Comparison of ENCODE assay signal across 8 cellular contexts in genomic region chr1:153534933-153535663, GRCh38. TPM values are rescaled to one million over a fixed set of nuclear protein-coding genes. Genes with fewer than 3 reads are reported as not detected.
A peak's percentile ranks its signal among the peaks of the same experiment; 100 is the strongest.
DNase-seq lines count a peak whose midpoint lies in the region; ATAC-seq and TF ChIP-seq lines count a peak whose summit lies in the region.

No MANE protein-coding gene starts in this region.

- BruUV-seq in Caco-2 (replicated peaks; lab: Mats Ljungman, UMichigan), result TSS peak; percentile 79

- peak; percentile 40 to 50 for ATAC-seq in activated naive CD4-positive, alpha-beta T cell treated with anti-CD3 and anti-CD28 coated beads, Interleukin-2, amount 50 U/mL, for 72 hours
- peak; percentile 31 to 54 (median 42) for ATAC-seq in psoas muscle

- H3K36me3 ChIP-seq in Caco-2 (ENCODE audit: control insufficient read depth, insufficient read depth, low read length), result no peaks in the 10 kb centered on the region; the same call in 1 of the 2 replicates
- H3K36me3 ChIP-seq in psoas muscle (ENCODE audit: insufficient read depth in 1 of 2, low read depth in 1 of 2), result no peaks in the 10 kb centered on the region

- TF ChIP-seq CTCF in Caco-2 (IDR thresholded peaks at IDR 0.05; ENCODE audit: insufficient read depth in 1 of 2, low read depth in 1 of 2, low read length in 1 of 2, severe bottlenecking in 1 of 2, unreplicated experiment in 1 of 2) (no peak), psoas muscle (IDR thresholded peaks at IDR 0.05) (no peak), GM13977 (IDR thresholded peaks at IDR 0.05; ENCODE audit: extremely low read depth, insufficient read depth, missing control alignments) (no peak)

- no peaks in the 10 kb centered on the region for H3K9me3 ChIP-seq in Caco-2
- H3K9me3 ChIP-seq in psoas muscle, result no peaks in the 10 kb centered on the region

- H3K27ac ChIP-seq in psoas muscle, result peak overlapping the region; percentile 75

- in situ Hi-C loops in GM13977 (cut with MboI; ENCODE audit: low pct_unique_long_range_greater_than_20kb, low sequenced_read_pairs, unreplicated experiment), result no loop called here

- H3K36me3 Mint-ChIP-seq in Caco-2 (ENCODE audit: insufficient read depth, unreplicated experiment) (peaks cover 21% of the 10 kb centered on the region), IgD-negative memory B cell (no peaks in the 10 kb centered on the region)
- H3K36me3 Mint-ChIP-seq in activated naive CD4-positive, alpha-beta T cell treated with anti-CD3 and anti-CD28 coated beads, Interleukin-2, amount 50 U/mL, for 72 hours, result peaks cover 12 to 21% of the 10 kb centered on the region in 2 donors

- H3K4me3 Mint-ChIP-seq in Caco-2 (ENCODE audit: unreplicated experiment) (peak overlapping the region; percentile 95), IgD-negative memory B cell (peak overlapping the region; percentile 92 to 97 (median 97))

- H3K27ac Mint-ChIP-seq in Caco-2 (ENCODE audit: unreplicated experiment) (peak overlapping the region; percentile 94), IgD-negative memory B cell (peak overlapping the region; percentile 82 to 95 (median 88))
- peak overlapping the region; percentile 91 to 93 for H3K27ac Mint-ChIP-seq in activated naive CD4-positive, alpha-beta T cell treated with anti-CD3 and anti-CD28 coated beads, Interleukin-2, amount 50 U/mL, for 72 hours

- H3K4me1 ChIP-seq in Caco-2 (peaks cover 37% of the 10 kb centered on the region), psoas muscle (peaks cover 12% of the 10 kb centered on the region)

- CTCF ChIA-PET in Caco-2 (lab: Charles Lee), result interaction anchor here (0.7 to 1.9 kb wide), 8 partner anchors 9 to 93 kb away, joined by 3 to 9 read pairs (median 5); partner anchors contain the start of genes S100A13, S100A14 and S100A4

- DNase-seq in Caco-2 (no peak), cardiac septum (ENCODE audit: low spot score) (peak; percentile 91), psoas muscle (peak; percentile 72 to 78), NCI-H1694 treated with DMSO at 0.1 percent for 48 hours (lab: John Stamatoyannopoulos, UW) (no peak), GM13977 (ENCODE audit: low spot score) (no peak), SIG-M5 (lab: John Stamatoyannopoulos, UW) (no peak)
- DNase-seq in activated naive CD4-positive, alpha-beta T cell treated with anti-CD3 and anti-CD28 coated beads, Interleukin-2, amount 50 U/mL, for 72 hours (ENCODE audit: low spot score in 2 of 2), result peak; percentile 54 to 67

- H3K9me3 Mint-ChIP-seq in Caco-2 (ENCODE audit: unreplicated experiment) (no peaks in the 10 kb centered on the region), IgD-negative memory B cell (no peaks in the 10 kb centered on the region)
- H3K9me3 Mint-ChIP-seq in activated naive CD4-positive, alpha-beta T cell treated with anti-CD3 and anti-CD28 coated beads, Interleukin-2, amount 50 U/mL, for 72 hours, result peaks cover 0 to 2% of the 10 kb centered on the region in 2 donors

- POLR2A ChIA-PET in Caco-2 (lab: Charles Lee), result interaction anchor here (0.6 to 2.0 kb wide), 5 partner anchors 10 to 92 kb away, joined by 3 to 13 read pairs (median 4); partner anchors contain the start of gene S100A13

- intact Hi-C loops in Caco-2 (cut with micrococcal nuclease; ENCODE audit: unreplicated experiment) (no loop called here), cardiac septum (cut with DNase I) (loop anchor here (5.0 kb wide), 1 partner anchor 82 kb away; the partner anchor contains the start of gene S100A14), psoas muscle (cut with DNase I) (no loop called here)

- H3K27me3 ChIP-seq in Caco-2 (replicated peaks; ENCODE audit: control insufficient read depth, insufficient read depth, low read length) (no peaks in the 10 kb centered on the region), psoas muscle (ENCODE audit: insufficient read depth in 3 of 3, low read length in 2 of 3) (peaks cover 0 to 12% (median 0%) of the 10 kb centered on the region in 3 donors)

- H3K4me3 ChIP-seq in Caco-2 (ENCODE audit: low read depth, low read length) (peak overlapping the region; percentile 44), psoas muscle (peak overlapping the region; percentile 77)

- WGBS in psoas muscle, 3 donors, result 56 to 85% (median 58%) methylated on average over 4 to 6 of the region's 6 CpGs

- peaks cover 31% of the 10 kb centered on the region for H3K4me1 Mint-ChIP-seq in Caco-2 (ENCODE audit: low read depth, unreplicated experiment)
- peaks cover 24 to 43% (median 35%) of the 10 kb centered on the region in 3 donors for H3K4me1 Mint-ChIP-seq in IgD-negative memory B cell

- H3K27me3 Mint-ChIP-seq in Caco-2 (ENCODE audit: insufficient read depth, unreplicated experiment) (no peaks in the 10 kb centered on the region), IgD-negative memory B cell (no peaks in the 10 kb centered on the region)

RNA-seq across cellular contexts. Expression of gene S100A6, which starts 0.7 kb away (rescaled TPM):
- 416 and 432 TPM in 2 replicates for total RNA-seq in Caco-2 (2022)
- polyA plus RNA-seq in IgD-negative memory B cell, result 397 TPM
- 100 to 1,000 TPM; 260 to 445 TPM for total RNA-seq in activated naive CD4-positive, alpha-beta T cell treated with anti-CD3 and anti-CD28 coated beads, Interleukin-2, amount 50 U/mL, for 72 hours
- 418 TPM for total RNA-seq in cardiac septum
- total RNA-seq in psoas muscle, result 100 to 1,000 TPM in 3 of 4 donors, 10 to 100 TPM in 1; 78.5 to 420 (median 150) TPM
- polyA plus RNA-seq in psoas muscle, result 100 to 1,000 TPM; 295 to 506 (median 467) TPM

RNA-seq across cellular contexts. Expression of gene S100A5, which starts 5.6 kb away (rescaled TPM):
- not detected in 2 replicates for total RNA-seq in Caco-2 (2022)
- polyA plus RNA-seq in IgD-negative memory B cell, result 1.4 TPM
- 1 to 10 TPM; 2.0 to 3.9 TPM for total RNA-seq in activated naive CD4-positive, alpha-beta T cell treated with anti-CD3 and anti-CD28 coated beads, Interleukin-2, amount 50 U/mL, for 72 hours
- not detected for total RNA-seq in cardiac septum
- not detected for total RNA-seq in psoas muscle
- not detected for polyA plus RNA-seq in psoas muscle

RNA-seq across cellular contexts. Expression of gene S100A4, which starts 10.5 kb away (rescaled TPM):
- total RNA-seq in Caco-2 (2022), result 53.6 and 54.4 TPM in 2 replicates
- polyA plus RNA-seq in IgD-negative memory B cell, result 524 TPM
- total RNA-seq in activated naive CD4-positive, alpha-beta T cell treated with anti-CD3 and anti-CD28 coated beads, Interleukin-2, amount 50 U/mL, for 72 hours, result 100 to 1,000 TPM; 186 to 368 TPM
- total RNA-seq in cardiac septum, result 107 TPM
- 10 to 100 TPM; 27.0 to 54.7 (median 47.3) TPM for total RNA-seq in psoas muscle
- polyA plus RNA-seq in psoas muscle, result 100 to 1,000 TPM in 1 of 3 donors, 10 to 100 TPM in 2; 75.2 to 155 (median 83.6) TPM

RNA-seq across cellular contexts. Expression of gene S100A3, which starts 14.0 kb away (rescaled TPM):
- total RNA-seq in Caco-2 (2022), result 0.61 and 0.84 TPM in 2 replicates
- not detected for polyA plus RNA-seq in IgD-negative memory B cell
- total RNA-seq in activated naive CD4-positive, alpha-beta T cell treated with anti-CD3 and anti-CD28 coated beads, Interleukin-2, amount 50 U/mL, for 72 hours, result not detected
- 1.3 TPM for total RNA-seq in cardiac septum
- total RNA-seq in psoas muscle, result 1 to 10 TPM in 2 of 4 donors, under 1 TPM in 2; 0.34 to 5.5 (median 0.86) TPM
- polyA plus RNA-seq in psoas muscle, result 1 to 10 TPM in 2 of 3 donors, under 1 TPM in 1; 0.77 to 6.6 (median 3.4) TPM

RNA-seq across cellular contexts. Expression of gene S100A2, which starts 30.5 kb away (rescaled TPM):
- 2.4 and 3.0 TPM in 2 replicates for total RNA-seq in Caco-2 (2022)
- not detected for polyA plus RNA-seq in IgD-negative memory B cell
- 1 to 10 TPM; 1.0 to 7.8 TPM for total RNA-seq in activated naive CD4-positive, alpha-beta T cell treated with anti-CD3 and anti-CD28 coated beads, Interleukin-2, amount 50 U/mL, for 72 hours
- 5.0 TPM for total RNA-seq in cardiac septum
- 1 to 10 TPM in 3 of 4 donors, under 1 TPM in 1; 0.86 to 10.0 (median 1.1) TPM for total RNA-seq in psoas muscle
- 10 to 100 TPM in 1 of 3 donors, 1 to 10 TPM in 2; 1.1 to 15.4 (median 2.1) TPM for polyA plus RNA-seq in psoas muscle

Comparison
In these comparisons a context has a peak if more than half of its experiments do, and no peak if none do; other contexts are left out.
1. DNase-seq: peak in activated naive CD4-positive, alpha-beta T cell treated with anti-CD3 and anti-CD28 coated beads, Interleukin-2, amount 50 U/mL, for 72 hours (2 of 2), cardiac septum (single experiment) and psoas muscle (2 of 2); none in Caco-2 (0 of 2), NCI-H1694 treated with DMSO at 0.1 percent for 48 hours (single experiment), GM13977 (single experiment) and SIG-M5 (single experiment).
2. Peak in every context shown above with its lines, with median percentiles within 50 percentile points of each other: H3K27ac Mint-ChIP-seq.